Comparison of ENCODE assay signal across 1 cellular context in the genomic region with DNA sequence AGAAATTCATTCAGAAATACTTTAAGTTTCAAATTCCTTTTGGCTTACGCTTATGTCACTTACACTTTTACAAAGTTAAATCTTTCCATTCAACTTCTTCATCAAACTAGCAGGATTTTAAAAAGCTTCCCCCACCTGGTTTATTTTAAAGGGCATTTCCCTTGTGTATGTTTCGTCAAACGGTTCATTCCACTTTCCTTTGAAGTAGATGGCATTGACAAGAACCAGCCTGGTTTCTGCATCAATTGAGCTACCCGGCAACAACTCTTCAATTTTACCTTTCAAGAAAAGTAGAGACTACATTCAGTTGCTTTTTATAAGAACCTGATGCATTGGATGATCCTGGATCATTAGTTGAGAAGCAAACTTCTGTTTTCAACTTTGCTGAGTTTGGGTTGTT.
TF ChIP-seq lines count a peak whose summit lies in the region.

No MANE protein-coding gene starts in this region.

TF ChIP-seq in GM23338, 12 proteins besides CTCF, POLR2A, EP300 and RAD21:
- no peak for TF ChIP-seq STAT1 (IDR thresholded peaks at IDR 0.05; ENCODE audit: unreplicated experiment)
- TF ChIP-seq ZNF114 (CRISPR knock-in tag; IDR thresholded peaks at IDR 0.05) = no peak
- TF ChIP-seq, protein P1, sequence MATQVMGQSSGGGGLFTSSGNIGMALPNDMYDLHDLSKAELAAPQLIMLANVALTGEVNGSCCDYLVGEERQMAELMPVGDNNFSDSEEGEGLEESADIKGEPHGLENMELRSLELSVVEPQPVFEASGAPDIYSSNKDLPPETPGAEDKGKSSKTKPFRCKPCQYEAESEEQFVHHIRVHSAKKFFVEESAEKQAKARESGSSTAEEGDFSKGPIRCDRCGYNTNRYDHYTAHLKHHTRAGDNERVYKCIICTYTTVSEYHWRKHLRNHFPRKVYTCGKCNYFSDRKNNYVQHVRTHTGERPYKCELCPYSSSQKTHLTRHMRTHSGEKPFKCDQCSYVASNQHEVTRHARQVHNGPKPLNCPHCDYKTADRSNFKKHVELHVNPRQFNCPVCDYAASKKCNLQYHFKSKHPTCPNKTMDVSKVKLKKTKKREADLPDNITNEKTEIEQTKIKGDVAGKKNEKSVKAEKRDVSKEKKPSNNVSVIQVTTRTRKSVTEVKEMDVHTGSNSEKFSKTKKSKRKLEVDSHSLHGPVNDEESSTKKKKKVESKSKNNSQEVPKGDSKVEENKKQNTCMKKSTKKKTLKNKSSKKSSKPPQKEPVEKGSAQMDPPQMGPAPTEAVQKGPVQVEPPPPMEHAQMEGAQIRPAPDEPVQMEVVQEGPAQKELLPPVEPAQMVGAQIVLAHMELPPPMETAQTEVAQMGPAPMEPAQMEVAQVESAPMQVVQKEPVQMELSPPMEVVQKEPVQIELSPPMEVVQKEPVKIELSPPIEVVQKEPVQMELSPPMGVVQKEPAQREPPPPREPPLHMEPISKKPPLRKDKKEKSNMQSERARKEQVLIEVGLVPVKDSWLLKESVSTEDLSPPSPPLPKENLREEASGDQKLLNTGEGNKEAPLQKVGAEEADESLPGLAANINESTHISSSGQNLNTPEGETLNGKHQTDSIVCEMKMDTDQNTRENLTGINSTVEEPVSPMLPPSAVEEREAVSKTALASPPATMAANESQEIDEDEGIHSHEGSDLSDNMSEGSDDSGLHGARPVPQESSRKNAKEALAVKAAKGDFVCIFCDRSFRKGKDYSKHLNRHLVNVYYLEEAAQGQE (IDR thresholded peaks at IDR 0.05; ENCODE audit: unreplicated experiment) = no peak
TF ChIP-seq in GM23338: peak in this region for 0.
